Comparison of ENCODE assay signal across 21 cellular contexts in the genomic region with DNA sequence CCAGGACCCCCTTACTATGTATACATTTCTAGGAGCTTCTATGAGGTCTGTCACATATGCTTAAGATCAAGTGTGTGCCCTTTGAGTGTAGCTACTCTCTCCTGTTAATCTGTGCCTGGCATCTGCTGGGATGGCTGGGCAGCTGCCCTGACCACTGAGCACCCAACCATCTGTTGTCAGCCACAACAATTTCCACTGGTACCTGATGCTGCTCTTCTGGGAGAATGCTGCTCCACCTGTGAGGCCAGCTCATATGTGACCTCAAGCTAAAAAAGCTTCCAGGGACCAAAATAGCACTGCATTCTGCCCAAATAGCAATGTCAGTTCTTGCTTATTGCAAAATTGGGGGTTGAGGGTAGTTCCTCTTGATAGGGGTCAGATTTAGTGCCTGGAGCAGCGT.
DNase-seq lines count a peak whose midpoint lies in the region; ATAC-seq, FAIRE-seq and TF ChIP-seq lines count a peak whose summit lies in the region.
"Had no signal": no experiment of that assay in that cellular context is flagged by ENCODE, and none has a peak within 500 bp of the region (broad histone marks: within the 10 kb centered on the region; RNA-seq: fewer than 3 reads in every experiment).

No MANE protein-coding gene starts in this region.

- H3K4me3 Mint-ChIP-seq in natural killer cell treated with Interleukin-12 subunit alpha and Interleukin-12 subunit beta and Interleukin-15 and Interleukin-18, amount 100 ng/mL, for 72 hours: no peak overlapping the region
- H3K4me3 Mint-ChIP-seq in natural killer cell: no peak overlapping the region
- H3K4me3 Mint-ChIP-seq in activated naive CD8-positive, alpha-beta T cell treated with anti-CD3 and anti-CD28 coated beads, Interleukin-2, amount 50 U/mL, for 24 hours: no peak overlapping the region
- H3K4me3 Mint-ChIP-seq: activated B cell treated with CpG ODN at 0.5 μM for 24 hours had no signal

- TF ChIP-seq EP300 in gastroesophageal sphincter (IDR thresholded peaks at IDR 0.05): no peak

- intact Hi-C loops in natural killer cell (cut with micrococcal nuclease): no loop called here

- H3K27ac Mint-ChIP-seq in natural killer cell treated with Interleukin-12 subunit alpha and Interleukin-12 subunit beta and Interleukin-15 and Interleukin-18, amount 100 ng/mL, for 72 hours: peak overlapping the region; percentile 38 to 50
- peak overlapping the region in 1 of 2 donors; percentile 49 for H3K27ac Mint-ChIP-seq in natural killer cell
- no peak overlapping the region for H3K27ac Mint-ChIP-seq in activated naive CD8-positive, alpha-beta T cell treated with anti-CD3 and anti-CD28 coated beads, Interleukin-2, amount 50 U/mL, for 24 hours
- H3K27ac Mint-ChIP-seq: activated B cell treated with CpG ODN at 0.5 μM for 24 hours had no signal

- H3K36me3 Mint-ChIP-seq in natural killer cell treated with Interleukin-12 subunit alpha and Interleukin-12 subunit beta and Interleukin-15 and Interleukin-18, amount 100 ng/mL, for 72 hours: no peaks in the 10 kb centered on the region
- no peaks in the 10 kb centered on the region for H3K36me3 Mint-ChIP-seq in natural killer cell
- no peaks in the 10 kb centered on the region for H3K36me3 Mint-ChIP-seq in activated naive CD8-positive, alpha-beta T cell treated with anti-CD3 and anti-CD28 coated beads, Interleukin-2, amount 50 U/mL, for 24 hours (ENCODE audit: low read depth)

- no peak for ATAC-seq in natural killer cell treated with Interleukin-12 subunit alpha and Interleukin-12 subunit beta and Interleukin-15 and Interleukin-18, amount 100 ng/mL, for 72 hours
- ATAC-seq in natural killer cell: no peak
- peak; percentile 15 for ATAC-seq in GM21619 (IDR thresholded peaks at IDR 0.05; ENCODE audit: unreplicated experiment)
- no peak for ATAC-seq in gastroesophageal sphincter
- no peak for ATAC-seq in activated naive CD8-positive, alpha-beta T cell treated with anti-CD3 and anti-CD28 coated beads, Interleukin-2, amount 50 U/mL, for 24 hours
- ATAC-seq: PC-3 had no signal

- H3K4me1 Mint-ChIP-seq in natural killer cell treated with Interleukin-12 subunit alpha and Interleukin-12 subunit beta and Interleukin-15 and Interleukin-18, amount 100 ng/mL, for 72 hours (ENCODE audit: low read depth in 2 of 2): peaks cover 0 to 12% of the 10 kb centered on the region in 2 donors
- peaks cover 4 to 9% of the 10 kb centered on the region in 2 donors for H3K4me1 Mint-ChIP-seq in natural killer cell
- H3K4me1 Mint-ChIP-seq in activated naive CD8-positive, alpha-beta T cell treated with anti-CD3 and anti-CD28 coated beads, Interleukin-2, amount 50 U/mL, for 24 hours: peaks cover 5% of the 10 kb centered on the region

- H3K4me3 ChIP-seq in gastroesophageal sphincter: no peak overlapping the region
- H3K4me3 ChIP-seq: heart right ventricle had no signal

- no peaks in the 10 kb centered on the region for H3K4me1 ChIP-seq in gastroesophageal sphincter

- H3K9me3 ChIP-seq in gastroesophageal sphincter: no peaks in the 10 kb centered on the region
- H3K9me3 ChIP-seq: Caco-2, heart right ventricle had no signal

- FAIRE-seq in H54 (lab: Jason Lieb, UNC): no peak
- FAIRE-seq: HTR-8/SVneo, urothelium cell line had no signal

- no peaks in the 10 kb centered on the region for H3K27me3 ChIP-seq in gastroesophageal sphincter
- H3K27me3 ChIP-seq: heart right ventricle had no signal

- H3K27ac ChIP-seq in gastroesophageal sphincter: no peak overlapping the region
- H3K27ac ChIP-seq: heart right ventricle had no signal

- H3K36me3 ChIP-seq in gastroesophageal sphincter: peaks cover 0 to 36% of the 10 kb centered on the region in 2 donors

- TF ChIP-seq CTCF in natural killer cell (IDR thresholded peaks at IDR 0.05): no peak
- TF ChIP-seq CTCF in gastroesophageal sphincter (IDR thresholded peaks at IDR 0.05): no peak

- TF ChIP-seq POLR2A in H54 (IDR thresholded peaks at IDR 0.05; ENCODE audit: low read depth, low read length) (no peak), gastroesophageal sphincter (IDR thresholded peaks at IDR 0.05) (no peak)

- no peaks in the 10 kb centered on the region for H3K9me3 Mint-ChIP-seq in natural killer cell treated with Interleukin-12 subunit alpha and Interleukin-12 subunit beta and Interleukin-15 and Interleukin-18, amount 100 ng/mL, for 72 hours
- no peaks in the 10 kb centered on the region for H3K9me3 Mint-ChIP-seq in natural killer cell
- H3K9me3 Mint-ChIP-seq in activated naive CD8-positive, alpha-beta T cell treated with anti-CD3 and anti-CD28 coated beads, Interleukin-2, amount 50 U/mL, for 24 hours: no peaks in the 10 kb centered on the region
- H3K9me3 Mint-ChIP-seq: activated B cell treated with CpG ODN at 0.5 μM for 24 hours had no signal

- WGBS in gastroesophageal sphincter (ENCODE audit: low coverage in 1 of 2), 2 donors: no CpG with 5 or more reads among the region's 1 CpG

- H3K27me3 Mint-ChIP-seq in natural killer cell treated with Interleukin-12 subunit alpha and Interleukin-12 subunit beta and Interleukin-15 and Interleukin-18, amount 100 ng/mL, for 72 hours: no peaks in the 10 kb centered on the region
- H3K27me3 Mint-ChIP-seq in natural killer cell (ENCODE audit: low read depth in 2 of 2): no peaks in the 10 kb centered on the region
- H3K27me3 Mint-ChIP-seq in activated naive CD8-positive, alpha-beta T cell treated with anti-CD3 and anti-CD28 coated beads, Interleukin-2, amount 50 U/mL, for 24 hours: peaks cover 3% of the 10 kb centered on the region
- H3K27me3 Mint-ChIP-seq: activated B cell treated with CpG ODN at 0.5 μM for 24 hours had no signal

- no peak for DNase-seq in natural killer cell treated with Interleukin-12 subunit alpha and Interleukin-12 subunit beta and Interleukin-15 and Interleukin-18, amount 100 ng/mL, for 72 hours (ENCODE audit: low spot score)
- no peak for DNase-seq in natural killer cell
- peak; percentile 18 to 43 for DNase-seq in NOMO-1 (lab: John Stamatoyannopoulos, UW; ENCODE audit: unreplicated experiment in 2 of 2)
- no peak for DNase-seq in H54 (ENCODE audit: insufficient read length, low spot score)
- DNase-seq in activated naive CD8-positive, alpha-beta T cell treated with anti-CD3 and anti-CD28 coated beads, Interleukin-2, amount 50 U/mL, for 24 hours: no peak
- DNase-seq: activated B cell treated with CpG ODN at 0.5 μM for 24 hours; activated gamma-delta T cell; aorta; Caco-2; cerebellar nuclear complex; effector memory CD4-positive, alpha-beta T cell; heart right ventricle; Kasumi-1; NCI-H1436; NCI-H2171 treated with DMSO at 0.1 percent for 48 hours; PC-3; SIG-M5 had no signal

Comparison
In these comparisons a context has a peak if more than half of its experiments do, and no peak if none do; other contexts are left out.
1. DNase-seq: peak in NOMO-1 (2 of 2); none in natural killer cell treated with Interleukin-12 subunit alpha and Interleukin-12 subunit beta and Interleukin-15 and Interleukin-18, amount 100 ng/mL, for 72 hours (single experiment), natural killer cell (single experiment), H54 (single experiment) and activated naive CD8-positive, alpha-beta T cell treated with anti-CD3 and anti-CD28 coated beads, Interleukin-2, amount 50 U/mL, for 24 hours (single experiment).